In the genomic region with DNA sequence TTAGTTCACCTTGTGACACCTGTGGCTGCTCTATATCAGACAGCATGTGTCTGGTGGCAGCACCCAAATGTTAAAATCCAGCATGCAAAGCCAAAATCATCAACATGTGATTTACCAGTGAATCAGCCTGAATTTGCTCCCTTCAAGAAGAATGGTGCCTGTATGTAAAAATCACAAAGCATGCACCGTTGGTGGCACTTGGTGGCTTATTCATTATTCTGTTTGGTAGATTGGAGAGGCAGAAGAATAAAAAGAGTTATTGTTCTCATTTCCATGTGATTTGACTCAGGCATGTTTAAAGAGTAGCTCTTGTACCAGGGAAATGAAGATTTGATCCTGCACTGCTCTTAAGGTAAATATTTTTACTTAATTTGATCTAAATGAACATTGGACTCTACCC, we compare ENCODE assay signal across 26 cellular contexts.
"Had no signal": no experiment of that assay in that cellular context is flagged by ENCODE, and none has a peak within 500 bp of the region (broad histone marks: within the 10 kb centered on the region; RNA-seq: fewer than 3 reads in every experiment).

No MANE protein-coding gene starts in this region.

- H3K36me3 ChIP-seq: colonic mucosa, esophagus muscularis mucosa, gastroesophageal sphincter, heart left ventricle, pancreas, prostate gland, suprapubic skin, transverse colon, upper lobe of right lung, uterus had no signal

- H3K9me3 Mint-ChIP-seq: nephron progenitor cell; stimulated activated naive B cell treated with anti-CD40 and anti-IgM and Interleukin-4, amounts not matched to agents 10 μg/mL and 1 μg/mL and 100 μg/mL, for 72 hours; stimulated activated naive CD8-positive, alpha-beta T cell treated with anti-CD3 and anti-CD28 coated beads, Interleukin-15, amount 100 ng/mL, for 72 hours had no signal

- H3K27me3 Mint-ChIP-seq: dendritic cell treated with granulocyte-macrophage colony-stimulating factor and Interleukin-4, amounts not matched to agents 40 ng/mL and 50 ng/mL, for 4 days; stimulated activated naive B cell treated with anti-CD40 and anti-IgM and Interleukin-4, amounts not matched to agents 10 μg/mL and 1 μg/mL and 100 μg/mL, for 72 hours; stimulated activated naive CD8-positive, alpha-beta T cell treated with anti-CD3 and anti-CD28 coated beads, Interleukin-15, amount 100 ng/mL, for 72 hours had no signal

- FAIRE-seq: endothelial cell of umbilical vein, pancreas had no signal

- H3K4me3 ChIP-seq: colonic mucosa, esophagus muscularis mucosa, gastroesophageal sphincter, heart left ventricle, hepatocyte, pancreas, prostate gland, skin epidermis, suprapubic skin, transverse colon, upper lobe of right lung, uterus had no signal

- H3K4me1 ChIP-seq: colonic mucosa, esophagus muscularis mucosa, foreskin keratinocyte, gastroesophageal sphincter, heart left ventricle, pancreas, prostate gland, suprapubic skin, transverse colon, upper lobe of right lung, uterus had no signal

- ATAC-seq: foreskin keratinocyte; gastroesophageal sphincter; heart left ventricle; left lobe of liver; naive thymus-derived CD8-positive, alpha-beta T cell; pancreas; right cardiac atrium; stimulated activated naive B cell treated with anti-CD40 and anti-IgM and Interleukin-4, amounts not matched to agents 10 μg/mL and 1 μg/mL and 100 μg/mL, for 72 hours; stimulated activated naive CD8-positive, alpha-beta T cell treated with anti-CD3 and anti-CD28 coated beads, Interleukin-15, amount 100 ng/mL, for 72 hours; upper lobe of right lung had no signal

- H3K4me1 Mint-ChIP-seq: naive thymus-derived CD8-positive, alpha-beta T cell; stimulated activated naive B cell treated with anti-CD40 and anti-IgM and Interleukin-4, amounts not matched to agents 10 μg/mL and 1 μg/mL and 100 μg/mL, for 72 hours; stimulated activated naive CD8-positive, alpha-beta T cell treated with anti-CD3 and anti-CD28 coated beads, Interleukin-15, amount 100 ng/mL, for 72 hours had no signal

- H3K36me3 Mint-ChIP-seq: naive thymus-derived CD8-positive, alpha-beta T cell; stimulated activated naive B cell treated with anti-CD40 and anti-IgM and Interleukin-4, amounts not matched to agents 10 μg/mL and 1 μg/mL and 100 μg/mL, for 72 hours had no signal

- DNase-seq: colonic mucosa; effector CD8-positive, alpha-beta T cell; foreskin keratinocyte; heart left ventricle; kidney; mesendoderm; naive thymus-derived CD8-positive, alpha-beta T cell; nephron progenitor cell; pancreas; right cardiac atrium; stimulated activated CD4-positive, alpha-beta T cell treated with anti-CD3 and anti-CD28 coated beads, Interleukin-15, amount 100 ng/mL, for 24 hours; stimulated activated CD4-positive, alpha-beta T cell treated with anti-CD3 and anti-CD28 coated beads, Interleukin-2, amount 100 ng/mL, for 48 hours; stimulated activated naive B cell treated with anti-CD40 and anti-IgM and Interleukin-4, amounts not matched to agents 10 μg/mL and 1 μg/mL and 100 μg/mL, for 72 hours; stimulated activated naive CD8-positive, alpha-beta T cell treated with anti-CD3 and anti-CD28 coated beads, Interleukin-15, amount 100 ng/mL, for 72 hours; transverse colon; upper lobe of right lung; uterus had no signal

- H3K9me3 ChIP-seq: colonic mucosa, esophagus muscularis mucosa, gastroesophageal sphincter, heart left ventricle, pancreas, prostate gland, suprapubic skin, transverse colon, upper lobe of right lung, uterus had no signal

- H3K27me3 ChIP-seq: colonic mucosa, esophagus muscularis mucosa, foreskin keratinocyte, gastroesophageal sphincter, heart left ventricle, hepatocyte, pancreas, suprapubic skin, transverse colon, uterus had no signal

- H2AFZ ChIP-seq: hepatocyte had no signal

- H3K79me2 ChIP-seq: hepatocyte had no signal

- H3K27ac ChIP-seq: colonic mucosa, esophagus muscularis mucosa, foreskin keratinocyte, gastroesophageal sphincter, heart left ventricle, hepatocyte, prostate gland, skin epidermis, suprapubic skin, transverse colon, upper lobe of right lung, uterus had no signal

- H3K4me3 Mint-ChIP-seq: dendritic cell treated with granulocyte-macrophage colony-stimulating factor and Interleukin-4, amounts not matched to agents 40 ng/mL and 50 ng/mL, for 4 days; naive thymus-derived CD8-positive, alpha-beta T cell; nephron progenitor cell; stimulated activated naive B cell treated with anti-CD40 and anti-IgM and Interleukin-4, amounts not matched to agents 10 μg/mL and 1 μg/mL and 100 μg/mL, for 72 hours; stimulated activated naive CD8-positive, alpha-beta T cell treated with anti-CD3 and anti-CD28 coated beads, Interleukin-15, amount 100 ng/mL, for 72 hours had no signal

- H3K4me2 ChIP-seq: hepatocyte had no signal

- H3K27ac Mint-ChIP-seq: dendritic cell treated with granulocyte-macrophage colony-stimulating factor and Interleukin-4, amounts not matched to agents 40 ng/mL and 50 ng/mL, for 4 days; naive thymus-derived CD8-positive, alpha-beta T cell; nephron progenitor cell; stimulated activated naive B cell treated with anti-CD40 and anti-IgM and Interleukin-4, amounts not matched to agents 10 μg/mL and 1 μg/mL and 100 μg/mL, for 72 hours; stimulated activated naive CD8-positive, alpha-beta T cell treated with anti-CD3 and anti-CD28 coated beads, Interleukin-15, amount 100 ng/mL, for 72 hours had no signal
